In genomic region chr17:21376835-21377690, GRCh38 we compare ENCODE assay signal across 7 cellular contexts. TPM values are rescaled to one million over a fixed set of nuclear protein-coding genes. Genes with fewer than 3 reads are reported as not detected.
A peak's percentile ranks its signal among the peaks of the same experiment; 100 is the strongest.
DNase-seq lines count a peak whose midpoint lies in the region; ATAC-seq and TF ChIP-seq lines count a peak whose summit lies in the region.

No MANE protein-coding gene starts in this region.

- intact Hi-C loops in activated B cell treated with CpG ODN at 0.5 μM for 24 hours (cut with micrococcal nuclease): loop anchor here (2.0 to 10.0 kb wide), 2 partner anchors 78 to 96 kb away; no protein-coding TSS in a partner anchor
- intact Hi-C loops in spleen (cut with DNase I; ENCODE audit: low total_unique reads): no loop called here

- peak overlapping the region; percentile 4; the same call in 1 of the 2 replicates for H3K4me3 ChIP-seq in HFF-Myc (replicated peaks; ENCODE audit: low read depth, low read length)
- H3K4me3 ChIP-seq in iPS-18a (ENCODE audit: low read length): peak overlapping the region; percentile 59
- H3K4me3 ChIP-seq in spleen: peak overlapping the region in 7 of 8 donors; percentile 32 to 65 (median 36)

- H3K27ac ChIP-seq in iPS-18a (ENCODE audit: low read length) (no peak overlapping the region), spleen (peak overlapping the region in 6 of 8 donors; percentile 48 to 78 (median 64))

- no peak for TF ChIP-seq POLR2A in spleen (IDR thresholded peaks at IDR 0.05)

- no peak for DNase-seq in HFF-Myc (ENCODE audit: extremely low read depth, low read depth)
- DNase-seq in activated B cell treated with CpG ODN at 0.5 μM for 24 hours: no peak
- no peak for DNase-seq in spleen
- DNase-seq in stimulated activated CD4-positive, alpha-beta T cell treated with anti-CD3 and anti-CD28 coated beads, Interleukin-12 subunit alpha, Interleukin-12 subunit beta, amount 100 ng/mL, for 4 hours: no peak
- no peak for DNase-seq in putamen (ENCODE audit: low spot score)
- no peak for DNase-seq in NCI-H226

- H3K27me3 ChIP-seq in iPS-18a (ENCODE audit: control insufficient read depth, insufficient read depth, low read length) (peaks cover 54% of the 10 kb centered on the region), spleen (replicated peaks in 1 of 7) (peaks cover 0 to 73% (median 43%) of the 10 kb centered on the region in 7 donors)

- peak overlapping the region; percentile 35 for H3K4me3 Mint-ChIP-seq in activated B cell treated with CpG ODN at 0.5 μM for 24 hours

- TF ChIP-seq CTCF in HFF-Myc (IDR thresholded peaks at IDR 0.05; ENCODE audit: low read depth, low read length, missing control alignments) (no peak), activated B cell treated with CpG ODN at 0.5 μM for 24 hours (IDR thresholded peaks at IDR 0.05) (no peak), spleen (IDR thresholded peaks at IDR 0.05 in 8 of 11, conservative IDR thresholded peaks at IDR 0.05 in 3 of 11) (no peak)

- POLR2A ChIA-PET in activated B cell treated with CpG ODN at 0.5 μM for 24 hours (lab: Charles Lee): no interaction called here

- CTCF ChIA-PET in activated B cell treated with CpG ODN at 0.5 μM for 24 hours (lab: Charles Lee): no interaction called here

- H3K9me3 ChIP-seq in iPS-18a (ENCODE audit: control insufficient read depth, low read depth, low read length): no peaks in the 10 kb centered on the region
- H3K9me3 ChIP-seq in spleen: no peaks in the 10 kb centered on the region

- no peak overlapping the region for H3K9ac ChIP-seq in iPS-18a (ENCODE audit: low read length)

- 2 to 4% (median 2%) methylated on average over 34 to 69 of the region's 69 CpGs for WGBS in spleen, 5 donors

- no peaks in the 10 kb centered on the region for H3K36me3 Mint-ChIP-seq in activated B cell treated with CpG ODN at 0.5 μM for 24 hours (ENCODE audit: low read depth)

- H3K36me3 ChIP-seq in iPS-18a (ENCODE audit: control insufficient read depth, low read depth, low read length) (no peaks in the 10 kb centered on the region), spleen (no peaks in the 10 kb centered on the region)

- peaks cover 28% of the 10 kb centered on the region for H3K4me1 Mint-ChIP-seq in activated B cell treated with CpG ODN at 0.5 μM for 24 hours

- H3K27me3 Mint-ChIP-seq in activated B cell treated with CpG ODN at 0.5 μM for 24 hours: peaks cover 46% of the 10 kb centered on the region

- no peak overlapping the region for H3K27ac Mint-ChIP-seq in activated B cell treated with CpG ODN at 0.5 μM for 24 hours

- no peak for ATAC-seq in activated B cell treated with CpG ODN at 0.5 μM for 24 hours (ENCODE audit: low read depth)

- peaks cover 4% of the 10 kb centered on the region for H3K4me1 ChIP-seq in iPS-18a (ENCODE audit: control insufficient read depth, low read depth, low read length)
- H3K4me1 ChIP-seq in spleen: peaks cover 12 to 52% (median 35%) of the 10 kb centered on the region in 6 donors

- H3K9me3 Mint-ChIP-seq in activated B cell treated with CpG ODN at 0.5 μM for 24 hours: no peaks in the 10 kb centered on the region

RNA-seq across cellular contexts. Expression of gene KCNJ12, which starts 0.9 kb away (rescaled TPM):
- total RNA-seq in activated B cell treated with CpG ODN at 0.5 μM for 24 hours: not detected in 2 replicates
- 1 to 10 TPM; 1.0 to 4.8 (median 2.6) TPM for total RNA-seq in spleen
- under 1 TPM; 0.11 to 0.77 (median 0.12) TPM for polyA plus RNA-seq in spleen

Comparison
In these comparisons a context has a peak if more than half of its experiments do, and no peak if none do; other contexts are left out.
1. H3K4me3 ChIP-seq: peak in every context shown above with its lines; median percentile 59 in iPS-18a; 36 in spleen; 4 in HFF-Myc.